ENCODE assay signal across 1 cellular context in the genomic region with DNA sequence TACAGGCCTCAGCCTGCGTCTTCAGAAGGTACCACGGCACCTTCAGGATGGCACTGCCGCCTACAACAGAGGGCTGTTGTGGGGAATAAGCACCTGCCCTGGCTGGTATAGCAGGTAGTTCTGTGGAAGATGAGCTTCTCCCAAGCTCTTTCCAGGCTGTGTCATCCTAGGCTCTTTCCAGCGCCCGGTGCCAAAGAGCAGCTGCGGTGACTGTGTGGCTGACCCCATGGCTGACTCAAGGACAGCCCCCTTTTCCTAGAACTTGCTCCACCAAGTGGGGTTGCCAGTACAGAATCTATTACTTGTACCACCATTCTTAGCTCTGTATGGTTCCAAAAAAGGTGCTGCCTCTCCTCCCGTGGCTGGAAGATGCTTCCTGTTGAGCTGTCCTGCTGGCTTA.
TF ChIP-seq lines count a peak whose summit lies in the region.

No MANE protein-coding gene starts in this region.

TF ChIP-seq in HEK293, 187 proteins besides CTCF, POLR2A, EP300 and RAD21 (continued from another document):
- TF ChIP-seq, protein P1, sequence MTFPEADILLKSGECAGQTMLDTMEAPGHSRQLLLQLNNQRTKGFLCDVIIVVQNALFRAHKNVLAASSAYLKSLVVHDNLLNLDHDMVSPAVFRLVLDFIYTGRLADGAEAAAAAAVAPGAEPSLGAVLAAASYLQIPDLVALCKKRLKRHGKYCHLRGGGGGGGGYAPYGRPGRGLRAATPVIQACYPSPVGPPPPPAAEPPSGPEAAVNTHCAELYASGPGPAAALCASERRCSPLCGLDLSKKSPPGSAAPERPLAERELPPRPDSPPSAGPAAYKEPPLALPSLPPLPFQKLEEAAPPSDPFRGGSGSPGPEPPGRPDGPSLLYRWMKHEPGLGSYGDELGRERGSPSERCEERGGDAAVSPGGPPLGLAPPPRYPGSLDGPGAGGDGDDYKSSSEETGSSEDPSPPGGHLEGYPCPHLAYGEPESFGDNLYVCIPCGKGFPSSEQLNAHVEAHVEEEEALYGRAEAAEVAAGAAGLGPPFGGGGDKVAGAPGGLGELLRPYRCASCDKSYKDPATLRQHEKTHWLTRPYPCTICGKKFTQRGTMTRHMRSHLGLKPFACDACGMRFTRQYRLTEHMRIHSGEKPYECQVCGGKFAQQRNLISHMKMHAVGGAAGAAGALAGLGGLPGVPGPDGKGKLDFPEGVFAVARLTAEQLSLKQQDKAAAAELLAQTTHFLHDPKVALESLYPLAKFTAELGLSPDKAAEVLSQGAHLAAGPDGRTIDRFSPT (tag by site-specific recombination; IDR thresholded peaks at IDR 0.05): 0 out of 2 replicates have a peak, but pooled peaks have one; percentile 32
TF ChIP-seq in HEK293: peak in this region for 1.
